In genomic region chrX:23894952-23895351, GRCh38 we compare ENCODE assay signal across 11 cellular contexts. TPM values are rescaled to one million over a fixed set of nuclear protein-coding genes. Genes with fewer than 3 reads are reported as not detected.
"Had no signal": no experiment of that assay in that cellular context is flagged by ENCODE, and none has a peak within 500 bp of the region (broad histone marks: within the 10 kb centered on the region; RNA-seq: fewer than 3 reads in every experiment).

No MANE protein-coding gene starts in this region.

RNA-seq across cellular contexts. Expression of gene CXorf58, which starts 12.9 kb away (rescaled TPM):
- total RNA-seq: naive thymus-derived CD8-positive, alpha-beta T cell; natural killer cell treated with Interleukin-12 subunit alpha and Interleukin-12 subunit beta and Interleukin-15 and Interleukin-18, amount 100 ng/mL, for 72 hours; occipital lobe; osteoblast; pulmonary artery endothelial cell; right atrium auricular region; sciatic nerve; smooth muscle cell; suprapubic skin; ureter; vagina had no signal
- polyA plus RNA-seq: naive thymus-derived CD8-positive, alpha-beta T cell; smooth muscle cell had no signal
